21 cellular contexts compared by ENCODE assay signal in the genomic region with DNA sequence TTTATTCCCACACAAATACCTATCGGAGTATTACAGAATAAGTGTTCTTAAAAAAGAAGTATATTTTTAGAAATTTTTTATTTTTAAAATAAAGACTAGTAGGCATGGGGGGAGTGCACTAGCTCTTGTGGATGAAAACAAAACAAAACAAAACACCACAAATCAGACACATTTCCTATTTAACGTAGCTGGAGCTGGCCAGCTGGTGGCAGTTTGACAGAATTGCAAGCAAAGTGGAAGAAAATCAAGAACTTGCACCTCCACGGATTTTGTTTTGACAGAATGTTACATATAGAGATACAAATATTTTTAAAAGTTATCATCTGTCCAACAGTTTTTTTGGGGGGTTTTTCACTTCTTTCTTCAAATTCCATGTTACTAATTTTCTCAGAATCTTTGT.
DNase-seq lines count a peak whose midpoint lies in the region; ATAC-seq and TF ChIP-seq lines count a peak whose summit lies in the region.
"Had no signal": no experiment of that assay in that cellular context is flagged by ENCODE, and none has a peak within 500 bp of the region (broad histone marks: within the 10 kb centered on the region; RNA-seq: fewer than 3 reads in every experiment).

No MANE protein-coding gene starts in this region.

- DNase-seq in DND-41 = no peak
- DNase-seq in Karpas-422 = peak; percentile 45
- no peak for DNase-seq in chondrocyte (ENCODE audit: low spot score)
- no peak for DNase-seq in nephron progenitor cell
- no peak for DNase-seq in stimulated activated effector memory CD8-positive, alpha-beta T cell treated with anti-CD3 and anti-CD28 coated beads, Interleukin-12 subunit alpha, Interleukin-12 subunit beta, amount 100 ng/mL, for 72 hours (ENCODE audit: low spot score in 2 of 2)
- DNase-seq in WTC11 (ENCODE audit: low spot score) = no peak
- DNase-seq: activated naive CD8-positive, alpha-beta T cell treated with anti-CD3 and anti-CD28 coated beads for 36 hours; cortex of kidney; GM23248; lower lobe of right lung; NCI-H2029; NCI-H510A; stimulated activated CD4-positive, alpha-beta T cell treated with anti-CD3 and anti-CD28 coated beads, Interleukin-4, amount 100 ng/mL, for 1 hour had no signal

- H3K9ac ChIP-seq in DND-41 (ENCODE audit: low read depth, low read length) (no peak overlapping the region), Karpas-422 (ENCODE audit: low read length) (no peak overlapping the region)
- H3K9ac ChIP-seq: BLaER1 treated with 17β-estradiol and CSF1 and Interleukin-3, amounts not matched to agents 10 nM and 100 nM; GM23248; parathyroid adenoma had no signal

- H3K27me3 ChIP-seq in DND-41 (ENCODE audit: insufficient read depth, low read length, poor library complexity) = no peaks in the 10 kb centered on the region
- H3K27me3 ChIP-seq in Karpas-422 (ENCODE audit: low read length) = no peaks in the 10 kb centered on the region
- peaks cover 2% of the 10 kb centered on the region for H3K27me3 ChIP-seq in gastroesophageal sphincter
- H3K27me3 ChIP-seq: BLaER1 treated with 17β-estradiol and CSF1 and Interleukin-3, amounts not matched to agents 10 nM and 100 nM; SJSA1; vagina had no signal

- H2AFZ ChIP-seq in DND-41 (ENCODE audit: low read depth, low read length) = no peak overlapping the region
- no peak overlapping the region for H2AFZ ChIP-seq in Karpas-422 (ENCODE audit: low read length)
- H2AFZ ChIP-seq: GM23248, parathyroid adenoma had no signal

- H3K4me3 Mint-ChIP-seq in chondrocyte (ENCODE audit: unreplicated experiment) (no peak overlapping the region), nephron progenitor cell (no peak overlapping the region), WTC11 (no peak overlapping the region)
- no peak overlapping the region for H3K4me3 Mint-ChIP-seq in stimulated activated effector memory CD8-positive, alpha-beta T cell treated with anti-CD3 and anti-CD28 coated beads, Interleukin-12 subunit alpha, Interleukin-12 subunit beta, amount 100 ng/mL, for 72 hours
- H3K4me3 Mint-ChIP-seq: activated naive CD8-positive, alpha-beta T cell treated with anti-CD3 and anti-CD28 coated beads for 36 hours; activated T-helper 1 cell treated with anti-CD3 and anti-CD28 coated beads, Interleukin-12 subunit alpha, Interleukin-12 subunit beta, Interleukin-2, Interleukin-4 antibody, amounts not matched to agents 30 ng/mL and 10 ng/mL and 1 ng/mL, durations not matched to agents 14 hours and 24 hours and 36 hours had no signal

- H3K27ac Mint-ChIP-seq in chondrocyte (ENCODE audit: unreplicated experiment) = no peak overlapping the region
- H3K27ac Mint-ChIP-seq in nephron progenitor cell = no peak overlapping the region
- no peak overlapping the region for H3K27ac Mint-ChIP-seq in stimulated activated effector memory CD8-positive, alpha-beta T cell treated with anti-CD3 and anti-CD28 coated beads, Interleukin-12 subunit alpha, Interleukin-12 subunit beta, amount 100 ng/mL, for 72 hours
- no peak overlapping the region for H3K27ac Mint-ChIP-seq in WTC11
- H3K27ac Mint-ChIP-seq: activated naive CD8-positive, alpha-beta T cell treated with anti-CD3 and anti-CD28 coated beads for 36 hours; activated T-helper 1 cell treated with anti-CD3 and anti-CD28 coated beads, Interleukin-12 subunit alpha, Interleukin-12 subunit beta, Interleukin-2, Interleukin-4 antibody, amounts not matched to agents 30 ng/mL and 10 ng/mL and 1 ng/mL, durations not matched to agents 14 hours and 24 hours and 36 hours had no signal

- H3K27ac ChIP-seq in DND-41 (ENCODE audit: low read length) (no peak overlapping the region), Karpas-422 (ENCODE audit: low read length) (no peak overlapping the region), gastroesophageal sphincter (no peak overlapping the region)
- H3K27ac ChIP-seq: BLaER1 treated with 17β-estradiol and CSF1 and Interleukin-3, amounts not matched to agents 10 nM and 100 nM; epithelial cell of prostate; GM23248; lower lobe of right lung; parathyroid adenoma; SJSA1; vagina had no signal

- H3K79me2 ChIP-seq in DND-41 (ENCODE audit: insufficient read depth, low read length) (no peaks in the 10 kb centered on the region), Karpas-422 (ENCODE audit: low read length) (no peaks in the 10 kb centered on the region)
- H3K79me2 ChIP-seq: parathyroid adenoma had no signal

- no peaks in the 10 kb centered on the region for H3K4me1 Mint-ChIP-seq in chondrocyte (ENCODE audit: low read depth)
- H3K4me1 Mint-ChIP-seq in nephron progenitor cell = peaks cover 25% of the 10 kb centered on the region
- H3K4me1 Mint-ChIP-seq in stimulated activated effector memory CD8-positive, alpha-beta T cell treated with anti-CD3 and anti-CD28 coated beads, Interleukin-12 subunit alpha, Interleukin-12 subunit beta, amount 100 ng/mL, for 72 hours = peaks cover 6% of the 10 kb centered on the region
- no peaks in the 10 kb centered on the region for H3K4me1 Mint-ChIP-seq in WTC11

- H3K27me3 Mint-ChIP-seq in chondrocyte (ENCODE audit: low read depth) (no peaks in the 10 kb centered on the region), nephron progenitor cell (ENCODE audit: low read depth, poor library complexity) (no peaks in the 10 kb centered on the region), WTC11 (ENCODE audit: low read depth) (no peaks in the 10 kb centered on the region)

- H3K9me2 ChIP-seq in Karpas-422 (replicated peaks; ENCODE audit: insufficient read depth, low read length) = no peaks in the 10 kb centered on the region

- H3K36me3 ChIP-seq in DND-41 (ENCODE audit: insufficient read depth, low read length) (no peaks in the 10 kb centered on the region), Karpas-422 (ENCODE audit: insufficient read depth, low read length) (no peaks in the 10 kb centered on the region), gastroesophageal sphincter (no peaks in the 10 kb centered on the region)
- H3K36me3 ChIP-seq: BLaER1 treated with 17β-estradiol and CSF1 and Interleukin-3, amounts not matched to agents 10 nM and 100 nM; lower lobe of right lung; SJSA1; vagina had no signal

- POLR2A ChIA-PET in WTC11 (lab: Charles Lee) = no interaction called here

- H4K20me1 ChIP-seq in DND-41 (ENCODE audit: insufficient read depth, low read length) (no peaks in the 10 kb centered on the region), Karpas-422 (ENCODE audit: insufficient read depth, low read depth, low read length) (no peaks in the 10 kb centered on the region)
- H4K20me1 ChIP-seq: BLaER1 treated with 17β-estradiol and CSF1 and Interleukin-3, amounts not matched to agents 10 nM and 100 nM had no signal

- peaks cover 5% of the 10 kb centered on the region for H3K9me3 ChIP-seq in DND-41 (ENCODE audit: insufficient read depth, low read length, severe bottlenecking)
- H3K9me3 ChIP-seq in Karpas-422 (ENCODE audit: low read length) = no peaks in the 10 kb centered on the region
- H3K9me3 ChIP-seq in gastroesophageal sphincter = no peaks in the 10 kb centered on the region
- H3K9me3 ChIP-seq: lower lobe of right lung, SJSA1, vagina had no signal

- 48 to 53% methylated on average over 3 of the region's 3 CpGs for WGBS in gastroesophageal sphincter (ENCODE audit: low coverage in 1 of 2), 2 donors

- H3K4me3 ChIP-seq in DND-41 (ENCODE audit: low read depth in 1 of 2, low read length in 2 of 2) (no peak overlapping the region), Karpas-422 (ENCODE audit: low read length) (no peak overlapping the region), gastroesophageal sphincter (no peak overlapping the region)
- H3K4me3 ChIP-seq: BLaER1 treated with 17β-estradiol and CSF1 and Interleukin-3, amounts not matched to agents 10 nM and 100 nM; GM23248; lower lobe of right lung; SJSA1; vagina had no signal

- H3K36me3 Mint-ChIP-seq in chondrocyte (ENCODE audit: low read depth) (no peaks in the 10 kb centered on the region), nephron progenitor cell (ENCODE audit: low read depth) (no peaks in the 10 kb centered on the region), WTC11 (peaks cover 3% of the 10 kb centered on the region; the same call in 1 of the 2 replicates)
- H3K36me3 Mint-ChIP-seq in stimulated activated effector memory CD8-positive, alpha-beta T cell treated with anti-CD3 and anti-CD28 coated beads, Interleukin-12 subunit alpha, Interleukin-12 subunit beta, amount 100 ng/mL, for 72 hours = no peaks in the 10 kb centered on the region
- H3K36me3 Mint-ChIP-seq: activated naive CD8-positive, alpha-beta T cell treated with anti-CD3 and anti-CD28 coated beads for 36 hours had no signal

- TF ChIP-seq EP300 in gastroesophageal sphincter (IDR thresholded peaks at IDR 0.05) = no peak

- CTCF ChIA-PET in WTC11 (lab: Charles Lee) = interaction anchor here (0.7 to 1.6 kb wide), 5 partner anchors 9 to 549 kb away, joined by 3 to 9 read pairs (median 3); no protein-coding TSS in a partner anchor

- TF ChIP-seq POLR2A in gastroesophageal sphincter (IDR thresholded peaks at IDR 0.05) = no peak

- no peak overlapping the region for H3K4me2 ChIP-seq in DND-41 (ENCODE audit: insufficient read depth, low read length)
- H3K4me2 ChIP-seq in Karpas-422 (ENCODE audit: low read depth, low read length, poor library complexity, severe bottlenecking) = no peak overlapping the region
- H3K4me2 ChIP-seq: BLaER1 treated with 17β-estradiol and CSF1 and Interleukin-3, amounts not matched to agents 10 nM and 100 nM had no signal

- peaks cover 6% of the 10 kb centered on the region for H3K9me3 Mint-ChIP-seq in chondrocyte (ENCODE audit: low read depth)
- H3K9me3 Mint-ChIP-seq in nephron progenitor cell = peaks cover 7% of the 10 kb centered on the region
- H3K9me3 Mint-ChIP-seq in stimulated activated effector memory CD8-positive, alpha-beta T cell treated with anti-CD3 and anti-CD28 coated beads, Interleukin-12 subunit alpha, Interleukin-12 subunit beta, amount 100 ng/mL, for 72 hours = no peaks in the 10 kb centered on the region
- peaks cover 13% of the 10 kb centered on the region for H3K9me3 Mint-ChIP-seq in WTC11
- H3K9me3 Mint-ChIP-seq: activated naive CD8-positive, alpha-beta T cell treated with anti-CD3 and anti-CD28 coated beads for 36 hours; activated T-helper 1 cell treated with anti-CD3 and anti-CD28 coated beads, Interleukin-12 subunit alpha, Interleukin-12 subunit beta, Interleukin-2, Interleukin-4 antibody, amounts not matched to agents 30 ng/mL and 10 ng/mL and 1 ng/mL, durations not matched to agents 14 hours and 24 hours and 36 hours had no signal

- H3K4me1 ChIP-seq in DND-41 (ENCODE audit: insufficient read depth, low read length) (no peaks in the 10 kb centered on the region), Karpas-422 (ENCODE audit: low read length) (no peaks in the 10 kb centered on the region), gastroesophageal sphincter (peaks cover 0 to 12% (median 0%) of the 10 kb centered on the region in 3 donors)
- H3K4me1 ChIP-seq: lower lobe of right lung, parathyroid adenoma, SJSA1, vagina had no signal

- TF ChIP-seq CTCF in DND-41 (IDR thresholded peaks at IDR 0.05; ENCODE audit: borderline replicate concordance, extremely low read depth, low read length, poor library complexity, severe bottlenecking) (peak; percentile 26), chondrocyte (IDR thresholded peaks at IDR 0.05) (peak; percentile 22), nephron progenitor cell (IDR thresholded peaks at IDR 0.05) (peak; percentile 28), WTC11 (IDR thresholded peaks at IDR 0.05) (no peak), gastroesophageal sphincter (IDR thresholded peaks at IDR 0.05) (no peak)

- ATAC-seq in DND-41 (ENCODE audit: insufficient read depth, low read depth) = no peak
- no peak for ATAC-seq in stimulated activated effector memory CD8-positive, alpha-beta T cell treated with anti-CD3 and anti-CD28 coated beads, Interleukin-12 subunit alpha, Interleukin-12 subunit beta, amount 100 ng/mL, for 72 hours
- no peak for ATAC-seq in WTC11
- no peak for ATAC-seq in gastroesophageal sphincter
- ATAC-seq: activated CD4-positive, CD25-positive, alpha-beta regulatory T cell treated with anti-CD3 and anti-CD28 coated beads, Interleukin-2, amount 50 U/mL, for 24 hours; lower lobe of right lung had no signal

Comparison
In these comparisons a context has a peak if more than half of its experiments do, and no peak if none do; other contexts are left out.
1. CTCF ChIP-seq: peak in DND-41 (single experiment), chondrocyte (single experiment) and nephron progenitor cell (single experiment); none in WTC11 (single experiment) and gastroesophageal sphincter (0 of 4).